35 cellular contexts compared by ENCODE assay signal in the genomic region with DNA sequence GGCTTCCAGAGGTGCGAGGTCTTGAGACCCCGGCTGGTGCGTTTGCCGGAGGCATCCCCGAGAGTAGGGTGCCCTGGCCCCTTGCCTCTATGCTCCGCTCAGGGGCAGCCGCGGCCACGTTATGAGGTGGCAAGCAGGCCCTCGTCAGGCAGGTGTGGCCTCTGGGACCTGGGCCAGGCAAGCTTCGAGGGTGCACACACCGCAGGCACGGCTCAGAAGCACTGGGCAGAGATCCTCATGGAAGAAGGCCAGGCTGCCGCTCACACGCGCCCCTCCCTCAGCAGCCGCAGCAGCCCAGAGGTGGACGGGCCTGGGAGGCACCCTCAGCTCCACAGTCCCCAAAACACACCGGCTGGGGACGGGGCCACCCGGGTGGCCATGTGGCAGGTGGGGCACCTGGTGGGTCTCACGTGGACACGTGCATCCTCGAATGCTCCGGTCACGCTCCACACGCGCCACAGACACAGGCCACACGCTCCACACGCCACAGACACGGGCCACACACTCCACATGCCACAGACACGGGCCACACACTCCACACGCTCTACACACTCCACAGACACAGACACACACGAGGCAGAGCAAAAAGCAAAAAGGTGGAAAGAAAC. TPM values are rescaled to one million over a fixed set of nuclear protein-coding genes. Genes with fewer than 3 reads are reported as not detected.
A peak's percentile ranks its signal among the peaks of the same experiment; 100 is the strongest.
DNase-seq lines count a peak whose midpoint lies in the region; ATAC-seq and TF ChIP-seq lines count a peak whose summit lies in the region.
"Had no signal": no experiment of that assay in that cellular context is flagged by ENCODE, and none has a peak within 500 bp of the region (broad histone marks: within the 10 kb centered on the region; RNA-seq: fewer than 3 reads in every experiment).

No MANE protein-coding gene starts in this region.

- peak overlapping the region; percentile 46 for H3K27ac Mint-ChIP-seq in activated B cell treated with CpG ODN at 0.5 μM for 24 hours
- H3K27ac Mint-ChIP-seq: activated CD8-positive, alpha-beta T cell treated with anti-CD3 and anti-CD28 coated beads, Interleukin-2, amount 10 ng/mL, durations not matched to agents 7 days and 5 days; activated naive CD8-positive, alpha-beta T cell treated with anti-CD3 and anti-CD28 coated beads for 36 hours; stimulated activated naive CD8-positive, alpha-beta T cell treated with anti-CD3 and anti-CD28 coated beads, Interleukin-15, Interleukin-2, amounts not matched to agents 100 ng/mL and 50 ng/mL, for 24 hours had no signal

- no peaks in the 10 kb centered on the region for H3K9me3 ChIP-seq in left ventricle myocardium inferior (replicated peaks)
- H3K9me3 ChIP-seq in transverse colon = no peaks in the 10 kb centered on the region
- H3K9me3 ChIP-seq: A549, colonic mucosa, right lobe of liver, SK-N-SH, spleen, thoracic aorta, vagina had no signal

- peak; percentile 33 for ATAC-seq in Right ventricle myocardium superior (ENCODE audit: poor library complexity)
- no peak for ATAC-seq in activated B cell treated with CpG ODN at 0.5 μM for 24 hours (ENCODE audit: low read depth)
- ATAC-seq in left colon = peak; percentile 55
- ATAC-seq in GM19395 (IDR thresholded peaks at IDR 0.05; ENCODE audit: unreplicated experiment) = no peak
- ATAC-seq: A549; activated CD8-positive, alpha-beta T cell treated with anti-CD3 and anti-CD28 coated beads, Interleukin-2, amount 10 ng/mL, durations not matched to agents 7 days and 5 days; naive thymus-derived CD4-positive, alpha-beta T cell had no signal

- H3K27me3 Mint-ChIP-seq in activated B cell treated with CpG ODN at 0.5 μM for 24 hours = no peaks in the 10 kb centered on the region
- H3K27me3 Mint-ChIP-seq: activated naive CD8-positive, alpha-beta T cell treated with anti-CD3 and anti-CD28 coated beads for 36 hours; CD4-positive, alpha-beta memory T cell; naive thymus-derived CD4-positive, alpha-beta T cell; stimulated activated naive CD8-positive, alpha-beta T cell treated with anti-CD3 and anti-CD28 coated beads, Interleukin-15, Interleukin-2, amounts not matched to agents 100 ng/mL and 50 ng/mL, for 24 hours had no signal

- WGBS in transverse colon (ENCODE audit: low coverage in 1 of 2), 2 donors = 83% methylated on average over 32 of the region's 34 CpGs; no CpG with 5 or more reads in 1 of the 2 donors

- no peak for TF ChIP-seq EP300 in transverse colon (IDR thresholded peaks at IDR 0.05; ENCODE audit: low read depth)

- no peaks in the 10 kb centered on the region for H3K27me3 ChIP-seq in left ventricle myocardium inferior (ENCODE audit: low read depth)
- no peaks in the 10 kb centered on the region for H3K27me3 ChIP-seq in transverse colon
- H3K27me3 ChIP-seq: cardiac muscle cell, colonic mucosa, right lobe of liver, spleen, vagina had no signal

- in situ Hi-C loops in transverse colon (cut with MboI; ENCODE audit: low pct_ligation_motif_present in 1 of 4, low pct_unique_long_range_greater_than_20kb in 1 of 4, low sequenced_read_pairs in 3 of 4) = no loop called here

- CTCF ChIA-PET in activated B cell treated with CpG ODN at 0.5 μM for 24 hours (lab: Charles Lee) = no interaction called here

- H3K36me3 ChIP-seq in left ventricle myocardium inferior (peaks cover 87% of the 10 kb centered on the region), transverse colon (peaks cover 0 to 32% (median 6%) of the 10 kb centered on the region in 4 donors)

- no peak overlapping the region for H3K4me3 ChIP-seq in left ventricle myocardium inferior
- no peak overlapping the region for H3K4me3 ChIP-seq in transverse colon
- H3K4me3 ChIP-seq: A549, cardiac muscle cell, colonic mucosa, right lobe of liver, spleen, thoracic aorta, vagina had no signal

- H3K4me1 Mint-ChIP-seq in activated B cell treated with CpG ODN at 0.5 μM for 24 hours = peaks cover 10% of the 10 kb centered on the region
- H3K4me1 Mint-ChIP-seq: H9 had no signal

- TF ChIP-seq POLR2A in transverse colon (IDR thresholded peaks at IDR 0.05) = no peak

- POLR2A ChIA-PET in activated B cell treated with CpG ODN at 0.5 μM for 24 hours (lab: Charles Lee) = interaction anchor here (2.0 kb wide), 1 partner anchor 18 kb away, joined by 7 read pairs; no protein-coding TSS in a partner anchor

- TF ChIP-seq CTCF in left ventricle myocardium inferior (IDR thresholded peaks at IDR 0.05; ENCODE audit: borderline replicate concordance) (no peak), activated B cell treated with CpG ODN at 0.5 μM for 24 hours (IDR thresholded peaks at IDR 0.05) (no peak), transverse colon (IDR thresholded peaks at IDR 0.05) (no peak)

- H3K27ac ChIP-seq in left ventricle myocardium inferior (replicated peaks) = no peak overlapping the region
- no peak overlapping the region for H3K27ac ChIP-seq in transverse colon
- H3K27ac ChIP-seq: A549, cardiac muscle cell, colonic mucosa, right lobe of liver, spleen, thoracic aorta, vagina had no signal

- no peak overlapping the region for H3K4me3 Mint-ChIP-seq in activated B cell treated with CpG ODN at 0.5 μM for 24 hours
- H3K4me3 Mint-ChIP-seq: activated CD8-positive, alpha-beta T cell treated with anti-CD3 and anti-CD28 coated beads, Interleukin-2, amount 10 ng/mL, durations not matched to agents 7 days and 5 days; activated naive CD8-positive, alpha-beta T cell treated with anti-CD3 and anti-CD28 coated beads for 36 hours; H9; stimulated activated naive CD8-positive, alpha-beta T cell treated with anti-CD3 and anti-CD28 coated beads, Interleukin-15, Interleukin-2, amounts not matched to agents 100 ng/mL and 50 ng/mL, for 24 hours had no signal

- DNase-seq in Right ventricle myocardium superior (no peak), left ventricle myocardium inferior (no peak), activated B cell treated with CpG ODN at 0.5 μM for 24 hours (no peak), left colon (no peak), transverse colon (peak; percentile 52), AG08395 (ENCODE audit: low spot score) (no peak)
- no peak for DNase-seq in stimulated activated CD4-positive, alpha-beta T cell treated with anti-CD3 and anti-CD28 coated beads, Interleukin-4, amount 100 ng/mL, for 1 hour
- DNase-seq: activated CD8-positive, alpha-beta T cell treated with anti-CD3 and anti-CD28 coated beads, Interleukin-2, amount 10 ng/mL, durations not matched to agents 7 days and 5 days; activated effector memory CD4-positive, alpha-beta T cell treated with Interleukin-2 at 50 U/mL for 16 hours; activated naive CD8-positive, alpha-beta T cell treated with anti-CD3 and anti-CD28 coated beads for 36 hours; CD4-positive, alpha-beta memory T cell; colonic mucosa; effector memory CD4-positive, alpha-beta T cell; H9; midbrain; MV-4-11; naive thymus-derived CD4-positive, alpha-beta T cell; NCI-H1436; NCI-H2107; NCI-H446 treated with DMSO at 0.1 percent for 48 hours; right lobe of liver; SK-N-SH; spleen; stimulated activated CD4-positive, alpha-beta T cell treated with anti-CD3 and anti-CD28 coated beads, Interleukin-2, amount 100 ng/mL, for 24 hours; stimulated activated CD8-positive, alpha-beta memory T cell treated with anti-CD3 and anti-CD28 coated beads, Interleukin-4, amount 100 ng/mL, for 48 hours had no signal

- intact Hi-C loops in Right ventricle myocardium superior (cut with DNase I) (no loop called here), left ventricle myocardium inferior (cut with micrococcal nuclease) (no loop called here), activated B cell treated with CpG ODN at 0.5 μM for 24 hours (cut with micrococcal nuclease) (no loop called here), left colon (cut with DNase I, micrococcal nuclease) (no loop called here), transverse colon (cut with DNase I; ENCODE audit: low total_unique reads) (loop anchor here (10.0 kb wide), 1 partner anchor 71 kb away; no protein-coding TSS in a partner anchor)

- peaks cover 65% of the 10 kb centered on the region for H3K36me3 Mint-ChIP-seq in activated B cell treated with CpG ODN at 0.5 μM for 24 hours (ENCODE audit: low read depth)

- no peaks in the 10 kb centered on the region for H3K9me3 Mint-ChIP-seq in activated B cell treated with CpG ODN at 0.5 μM for 24 hours
- H3K9me3 Mint-ChIP-seq: activated naive CD8-positive, alpha-beta T cell treated with anti-CD3 and anti-CD28 coated beads for 36 hours; H9; naive thymus-derived CD4-positive, alpha-beta T cell; stimulated activated naive CD8-positive, alpha-beta T cell treated with anti-CD3 and anti-CD28 coated beads, Interleukin-15, Interleukin-2, amounts not matched to agents 100 ng/mL and 50 ng/mL, for 24 hours had no signal

- H3K4me1 ChIP-seq in left ventricle myocardium inferior (peaks cover 31% of the 10 kb centered on the region), transverse colon (peaks cover 10 to 19% (median 14%) of the 10 kb centered on the region in 4 donors)

RNA-seq across cellular contexts. Expression of gene SDF4, which starts 6.5 kb away (rescaled TPM):
- total RNA-seq in Right ventricle myocardium superior (110 TPM), left ventricle myocardium inferior (114 TPM), activated B cell treated with CpG ODN at 0.5 μM for 24 hours (94.4 and 97.9 TPM in 2 replicates), left colon (100 to 1,000 TPM; 235 to 273 TPM), transverse colon (100 to 1,000 TPM; 153 to 267 (median 226) TPM)

RNA-seq across cellular contexts. Expression of gene B3GALT6, which starts 6.7 kb away (rescaled TPM):
- total RNA-seq in Right ventricle myocardium superior = 8.6 TPM
- 7.9 TPM for total RNA-seq in left ventricle myocardium inferior
- total RNA-seq in activated B cell treated with CpG ODN at 0.5 μM for 24 hours = 20.9 and 22.1 TPM in 2 replicates
- total RNA-seq in left colon = 1 to 10 TPM; 8.2 to 9.6 TPM
- 10 to 100 TPM in 3 of 4 donors, 1 to 10 TPM in 1; 8.5 to 24.9 (median 12.2) TPM for total RNA-seq in transverse colon

RNA-seq across cellular contexts. Expression of gene TNFRSF4, which starts 11.4 kb away (rescaled TPM):
- total RNA-seq in Right ventricle myocardium superior (2.1 TPM), left ventricle myocardium inferior (2.2 TPM), activated B cell treated with CpG ODN at 0.5 μM for 24 hours (0.86 and 1.1 TPM in 2 replicates), left colon (1 to 10 TPM in 1 of 2 donors, under 1 TPM in 1; 0.55 to 1.3 TPM), transverse colon (1 to 10 TPM in 1 of 4 donors, under 1 TPM in 1, not detected in 2; 0.55 to 4.8 TPM)
- total RNA-seq: cardiac muscle cell, Daoy, vagina had no signal

RNA-seq across cellular contexts. Expression of gene TNFRSF18, which starts 18.9 kb away (rescaled TPM):
- 0.32 TPM for total RNA-seq in Right ventricle myocardium superior
- not detected for total RNA-seq in left ventricle myocardium inferior
- 36.7 and 37.5 TPM in 2 replicates for total RNA-seq in activated B cell treated with CpG ODN at 0.5 μM for 24 hours
- 1 to 10 TPM in 1 of 2 donors, under 1 TPM in 1; 0.64 to 3.7 TPM for total RNA-seq in left colon
- total RNA-seq in transverse colon = 1 to 10 TPM in 2 of 4 donors, not detected in 2; 3.3 to 7.9 TPM
- total RNA-seq: cardiac muscle cell, LHCN-M2, OCI-LY7 had no signal

RNA-seq across cellular contexts. Expression of gene C1QTNF12, which starts 21.2 kb away (rescaled TPM):
- total RNA-seq in Right ventricle myocardium superior = 0.51 TPM
- total RNA-seq in left ventricle myocardium inferior = 0.55 TPM
- 2.5 and 2.7 TPM in 2 replicates for total RNA-seq in activated B cell treated with CpG ODN at 0.5 μM for 24 hours
- total RNA-seq in left colon = 10 to 100 TPM; 40.0 to 71.6 TPM
- 10 to 100 TPM in 3 of 4 donors, not detected in 1; 11.9 to 52.8 (median 15.7) TPM for total RNA-seq in transverse colon
- total RNA-seq: Daoy, liver, vagina had no signal

Comparison
In these comparisons a context has a peak if more than half of its experiments do, and no peak if none do; other contexts are left out.
1. ATAC-seq: peak in Right ventricle myocardium superior (single experiment) and left colon (single experiment); none in activated B cell treated with CpG ODN at 0.5 μM for 24 hours (single experiment) and GM19395 (single experiment).